In genomic region chr12:130838951-130839769, GRCh38 we compare ENCODE assay signal across 7 cellular contexts. TPM values are rescaled to one million over a fixed set of nuclear protein-coding genes. Genes with fewer than 3 reads are reported as not detected.
DNase-seq lines count a peak whose midpoint lies in the region; ATAC-seq, FAIRE-seq and TF ChIP-seq lines count a peak whose summit lies in the region.

Gene STX2 (minus strand): TSS chr12:130839250. CDS start chr12:130839099, 151 bp downstream.

- no peaks in the 10 kb centered on the region for H3K27me3 Mint-ChIP-seq in astrocyte (ENCODE audit: low read depth, unreplicated experiment)

- H3K9me3 Mint-ChIP-seq in astrocyte (ENCODE audit: unreplicated experiment): no peaks in the 10 kb centered on the region

- peak within 1 kb of the TSS; percentile 50 for H3K27ac Mint-ChIP-seq in astrocyte (ENCODE audit: unreplicated experiment)

- H3K79me2 ChIP-seq in astrocyte (ENCODE audit: insufficient read depth, low read length): peaks cover 45% of the 10 kb centered on the region
- H3K79me2 ChIP-seq in hepatocyte: peaks cover 32% of the 10 kb centered on the region

- WGBS in hepatocyte (ENCODE audit: low lambda C conversion rate, missing lambda C conversion rate): 4% methylated on average over 31 of the region's 79 CpGs

- peaks cover 13% of the 10 kb centered on the region for H3K4me1 ChIP-seq in astrocyte (ENCODE audit: insufficient read depth, low read length)
- peaks cover 3% of the 10 kb centered on the region for H3K4me1 ChIP-seq in hepatocyte (ENCODE audit: insufficient read depth)

- peak within 1 kb of the TSS; percentile 86 for H3K9ac ChIP-seq in astrocyte (ENCODE audit: low read length)

- H3K9me3 ChIP-seq in astrocyte (ENCODE audit: insufficient read depth, low read depth, low read length) (no peaks in the 10 kb centered on the region), hepatocyte (ENCODE audit: low read depth) (no peaks in the 10 kb centered on the region)

- no peaks in the 10 kb centered on the region for H3K36me3 ChIP-seq in astrocyte (ENCODE audit: insufficient read depth, low read length)
- H3K36me3 ChIP-seq in hepatocyte (replicated peaks; ENCODE audit: insufficient read depth, low read depth): no peaks in the 10 kb centered on the region

- ATAC-seq in GM18502 (IDR thresholded peaks at IDR 0.05; ENCODE audit: poor library complexity, unreplicated experiment) (peak; percentile 78), HG02870 (IDR thresholded peaks at IDR 0.05; ENCODE audit: unreplicated experiment) (peak; percentile 77)

- H3K27ac ChIP-seq in astrocyte (ENCODE audit: low read depth, low read length) (peak within 1 kb of the TSS; percentile 42), hepatocyte (peak within 1 kb of the TSS; percentile 31)

- peak within 1 kb of the TSS; percentile 85 for H3K4me3 ChIP-seq in astrocyte (ENCODE audit: insufficient read depth, low read depth, low read length)
- H3K4me3 ChIP-seq in hepatocyte: peak within 1 kb of the TSS; percentile 82
- peak within 1 kb of the TSS; percentile 79 for H3K4me3 ChIP-seq in retinal pigment epithelial cell (ENCODE audit: low read length)

- H2AFZ ChIP-seq in astrocyte (ENCODE audit: low read depth, low read length) (peak within 1 kb of the TSS; percentile 89), hepatocyte (peak within 1 kb of the TSS; percentile 84)

- peaks cover 36% of the 10 kb centered on the region for H4K20me1 ChIP-seq in astrocyte (ENCODE audit: insufficient read depth, low read length)
- no peaks in the 10 kb centered on the region for H4K20me1 ChIP-seq in hepatocyte (ENCODE audit: insufficient read depth, poor library complexity, severe bottlenecking)

- no peaks in the 10 kb centered on the region for H3K9me2 ChIP-seq in hepatocyte (replicated peaks; ENCODE audit: insufficient read depth)

- no peaks in the 10 kb centered on the region for H3K27me3 ChIP-seq in astrocyte (ENCODE audit: insufficient read depth, low read length)
- H3K27me3 ChIP-seq in hepatocyte: no peaks in the 10 kb centered on the region

- peaks cover 18% of the 10 kb centered on the region for H3K4me1 Mint-ChIP-seq in astrocyte (ENCODE audit: low read depth, unreplicated experiment)

- H3K4me3 Mint-ChIP-seq in astrocyte (ENCODE audit: unreplicated experiment): peak within 1 kb of the TSS; percentile 96

- peak; percentile 78 for DNase-seq in NCI-H146 treated with DMSO at 0.1 percent for 48 hours (lab: John Stamatoyannopoulos, UW; ENCODE audit: unreplicated experiment)
- DNase-seq in T-helper 9 cell: peak; percentile 90
- DNase-seq in astrocyte (ENCODE audit: low read depth): peak; percentile 54
- peak; percentile 93 for DNase-seq in hepatocyte (ENCODE audit: low spot score)
- peak; percentile 12 for DNase-seq in retinal pigment epithelial cell (ENCODE audit: low read depth)

- H3K4me2 ChIP-seq in astrocyte (ENCODE audit: low read length): peak within 1 kb of the TSS; percentile 87
- peak within 1 kb of the TSS; percentile 99 for H3K4me2 ChIP-seq in hepatocyte

- FAIRE-seq in astrocyte (lab: Jason Lieb, UNC): no peak

- H3K36me3 Mint-ChIP-seq in astrocyte (ENCODE audit: low read depth, unreplicated experiment): no peaks in the 10 kb centered on the region

- no peak for TF ChIP-seq CTCF in astrocyte (IDR thresholded peaks at IDR 0.05; ENCODE audit: insufficient read depth, low read depth, low read length)
- TF ChIP-seq CTCF in hepatocyte (IDR thresholded peaks at IDR 0.05; ENCODE audit: poor library complexity): peak; percentile 32
- TF ChIP-seq CTCF in retinal pigment epithelial cell (conservative IDR thresholded peaks at IDR 0.05; ENCODE audit: low read depth, low read length): peak; percentile 40

RNA-seq across cellular contexts. Expression of gene STX2, which starts in this region (rescaled TPM):
- 30.5 and 33.0 TPM in 2 replicates for total RNA-seq in astrocyte
- total RNA-seq in hepatocyte: 16.9 and 23.1 TPM in 2 replicates
- 12.4 and 15.8 TPM in 2 replicates for polyA plus RNA-seq in hepatocyte

Comparison
In these comparisons a context has a peak if more than half of its experiments do, and no peak if none do; other contexts are left out.
1. Peak in every context shown above with its lines: DNase-seq, ATAC-seq, H3K4me3 ChIP-seq and H3K27ac ChIP-seq.
2. DNase-seq: peak in every context shown above with its lines; median percentile 93 in hepatocyte; 90 in T-helper 9 cell; 78 in NCI-H146 treated with DMSO at 0.1 percent for 48 hours; 54 in astrocyte; 12 in retinal pigment epithelial cell.